ENCODE assay signal across 1 cellular context in the genomic region with DNA sequence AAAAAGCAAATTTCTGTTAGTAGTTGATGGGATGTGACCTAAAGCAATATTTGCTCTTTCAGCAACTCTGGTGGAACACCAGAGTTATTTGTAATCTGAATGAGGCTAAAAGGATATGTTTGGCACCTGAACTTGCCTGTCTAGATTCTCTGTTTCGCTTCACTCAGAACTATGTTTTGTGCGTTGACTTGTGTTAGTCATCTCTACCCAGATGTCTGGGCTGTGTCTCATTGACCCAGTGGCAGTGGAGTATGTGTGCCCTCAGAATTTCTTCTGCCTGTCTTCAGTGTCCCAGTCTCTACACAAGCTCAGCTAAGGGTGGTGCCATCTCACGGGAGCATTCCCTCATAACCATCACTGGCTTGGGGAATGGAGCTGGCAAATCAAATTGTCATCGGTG.
TF ChIP-seq lines count a peak whose summit lies in the region.

No MANE protein-coding gene starts in this region.

TF ChIP-seq in GM23338, 12 proteins besides CTCF, POLR2A, EP300 and RAD21 (continued from another document):
- no peak for TF ChIP-seq ZNF462 (CRISPR knock-in tag; IDR thresholded peaks at IDR 0.05)
- TF ChIP-seq EZH2 (IDR thresholded peaks at IDR 0.05; ENCODE audit: low read depth, unreplicated experiment) = no peak
- TF ChIP-seq POLR2AphosphoS5 (IDR thresholded peaks at IDR 0.05; ENCODE audit: low read depth) = no peak
- TF ChIP-seq CREB1 (CRISPR knock-in tag; IDR thresholded peaks at IDR 0.05; ENCODE audit: low read depth) = no peak
- no peak for TF ChIP-seq JUNB (IDR thresholded peaks at IDR 0.05; ENCODE audit: unreplicated experiment)
